ENCODE assay signal across 1 cellular context in genomic region chr3:171427771-171428320, GRCh38.
A peak's percentile ranks its signal among the peaks of the same experiment; 100 is the strongest.
TF ChIP-seq lines count a peak whose summit lies in the region.

No MANE protein-coding gene starts in this region.

TF ChIP-seq in K562, 482 proteins besides CTCF, POLR2A, EP300 and RAD21 (continued from another document):
- TF ChIP-seq, protein P1, sequence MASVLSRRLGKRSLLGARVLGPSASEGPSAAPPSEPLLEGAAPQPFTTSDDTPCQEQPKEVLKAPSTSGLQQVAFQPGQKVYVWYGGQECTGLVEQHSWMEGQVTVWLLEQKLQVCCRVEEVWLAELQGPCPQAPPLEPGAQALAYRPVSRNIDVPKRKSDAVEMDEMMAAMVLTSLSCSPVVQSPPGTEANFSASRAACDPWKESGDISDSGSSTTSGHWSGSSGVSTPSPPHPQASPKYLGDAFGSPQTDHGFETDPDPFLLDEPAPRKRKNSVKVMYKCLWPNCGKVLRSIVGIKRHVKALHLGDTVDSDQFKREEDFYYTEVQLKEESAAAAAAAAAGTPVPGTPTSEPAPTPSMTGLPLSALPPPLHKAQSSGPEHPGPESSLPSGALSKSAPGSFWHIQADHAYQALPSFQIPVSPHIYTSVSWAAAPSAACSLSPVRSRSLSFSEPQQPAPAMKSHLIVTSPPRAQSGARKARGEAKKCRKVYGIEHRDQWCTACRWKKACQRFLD (CRISPR knock-in tag; IDR thresholded peaks at IDR 0.05) = 0 out of 2 replicates have a peak, but pooled peaks have one; percentile 41
- TF ChIP-seq, protein P2, sequence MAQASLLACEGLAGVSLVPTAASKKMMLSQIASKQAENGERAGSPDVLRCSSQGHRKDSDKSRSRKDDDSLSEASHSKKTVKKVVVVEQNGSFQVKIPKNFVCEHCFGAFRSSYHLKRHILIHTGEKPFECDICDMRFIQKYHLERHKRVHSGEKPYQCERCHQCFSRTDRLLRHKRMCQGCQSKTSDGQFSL (CRISPR knock-in tag; IDR thresholded peaks at IDR 0.05) = no peak
- TF ChIP-seq, protein P2 (tag; IDR thresholded peaks at IDR 0.05) = 0 out of 4 replicates have a peak, but pooled peaks of 1 of the 2 experiments have one; percentile 7
- TF ChIP-seq SMARCB1 (IDR thresholded peaks at IDR 0.05; ENCODE audit: insufficient read length, low read depth) (peak; percentile 24), ADNP (tag; IDR thresholded peaks at IDR 0.05) (0 out of 2 replicates have a peak, but pooled peaks have one; percentile 6), ZNF644 (tag; IDR thresholded peaks at IDR 0.05; ENCODE audit: low read depth) (0 out of 2 replicates have a peak, but pooled peaks have one; percentile 45), ZBTB40 (IDR thresholded peaks at IDR 0.05) (peak; percentile 74), ZBTB40 (CRISPR knock-in tag; IDR thresholded peaks at IDR 0.05) (no peak), PHTF2 (CRISPR knock-in tag; IDR thresholded peaks at IDR 0.05) (no peak), CREM (IDR thresholded peaks at IDR 0.05; ENCODE audit: low read depth) (no peak), FOXM1 (IDR thresholded peaks at IDR 0.05; ENCODE audit: low read depth) (no peak), FOXM1 (CRISPR knock-in tag; IDR thresholded peaks at IDR 0.05; ENCODE audit: low read depth) (no peak)
TF ChIP-seq in K562: peak in this region for 7.
